Comparison of ENCODE assay signal across 8 cellular contexts in the genomic region with DNA sequence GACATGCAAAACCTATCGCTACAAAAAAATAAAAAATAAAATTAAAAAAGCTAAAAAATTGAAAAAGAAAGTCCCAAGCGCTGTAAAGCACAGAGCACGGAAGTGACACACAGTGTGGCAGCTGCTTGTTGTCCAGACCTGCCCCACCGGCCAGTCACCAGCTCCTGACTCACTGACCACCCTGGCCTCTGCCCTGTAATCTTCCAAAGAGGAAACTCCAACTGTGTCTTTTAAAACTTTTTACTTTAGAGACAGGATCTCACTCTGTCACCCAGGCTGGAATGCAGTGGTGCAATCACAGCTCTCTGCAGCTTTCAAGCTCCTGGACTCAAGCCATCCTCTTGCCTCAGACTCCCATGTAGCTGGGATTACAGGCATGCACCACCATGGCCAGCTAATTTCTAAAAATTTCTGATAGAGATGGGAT. TPM values are rescaled to one million over a fixed set of nuclear protein-coding genes. Genes with fewer than 3 reads are reported as not detected.
DNase-seq lines count a peak whose midpoint lies in the region; ATAC-seq and TF ChIP-seq lines count a peak whose summit lies in the region.

No MANE protein-coding gene starts in this region.

- H3K36me3 Mint-ChIP-seq in mesothelial cell of epicardium, result no peaks in the 10 kb centered on the region

- H3K9me3 Mint-ChIP-seq in mesothelial cell of epicardium, result no peaks in the 10 kb centered on the region

- no peak for TF ChIP-seq CTCF in mesothelial cell of epicardium (IDR thresholded peaks at IDR 0.05; ENCODE audit: unreplicated experiment)

- ATAC-seq in HG03457 (IDR thresholded peaks at IDR 0.05; ENCODE audit: unreplicated experiment) (no peak), HG03342 (IDR thresholded peaks at IDR 0.05; ENCODE audit: unreplicated experiment) (no peak)

- H3K27me3 Mint-ChIP-seq in mesothelial cell of epicardium (ENCODE audit: low read depth), result no peaks in the 10 kb centered on the region

- no peak overlapping the region for H3K4me3 Mint-ChIP-seq in mesothelial cell of epicardium

- H3K4me1 Mint-ChIP-seq in mesothelial cell of epicardium, result peaks cover 44% of the 10 kb centered on the region

- peak; percentile 51 for DNase-seq in MV-4-11 (lab: John Stamatoyannopoulos, UW)
- peak; percentile 64 for DNase-seq in epithelial cell of prostate (ENCODE audit: low read depth, low spot score)
- no peak for DNase-seq in mesothelial cell of epicardium (ENCODE audit: low spot score in 2 of 2, unreplicated experiment in 2 of 2)
- DNase-seq in NCI-H446 treated with DMSO at 0.1 percent for 48 hours (lab: John Stamatoyannopoulos, UW), result no peak
- no peak for DNase-seq in COLO668 (lab: John Stamatoyannopoulos, UW; ENCODE audit: unreplicated experiment)

- no peak overlapping the region for H3K4me3 ChIP-seq in ACC112 (ENCODE audit: low read depth, low read length)

- H3K79me2 ChIP-seq in ACC112 (ENCODE audit: control insufficient read depth, insufficient read depth, low read length, unreplicated experiment), result peaks cover 78% of the 10 kb centered on the region

- no peaks in the 10 kb centered on the region for H3K36me3 ChIP-seq in ACC112 (ENCODE audit: insufficient read depth, low read length)

- no peak overlapping the region for H2AFZ ChIP-seq in ACC112 (ENCODE audit: low read length, unreplicated experiment)

- peak overlapping the region; percentile 60 for H3K27ac Mint-ChIP-seq in mesothelial cell of epicardium

- H3K4me1 ChIP-seq in ACC112 (ENCODE audit: control insufficient read depth, insufficient read depth, low read length, unreplicated experiment), result peaks cover 58% of the 10 kb centered on the region

- H3K27ac ChIP-seq in ACC112 (ENCODE audit: low read depth, low read length), result peak overlapping the region; percentile 95
- peak overlapping the region; percentile 97 for H3K27ac ChIP-seq in epithelial cell of prostate

- H3K27me3 ChIP-seq in ACC112 (ENCODE audit: insufficient read depth, low read length), result no peaks in the 10 kb centered on the region

RNA-seq across cellular contexts. Expression of a gene that starts 23.6 kb away (rescaled TPM):
- total RNA-seq in mesothelial cell of epicardium, result 54.8 to 57.1 TPM (median 57.1 TPM) in 3 replicates

Comparison
In these comparisons a context has a peak if more than half of its experiments do, and no peak if none do; other contexts are left out.
1. DNase-seq: peak in MV-4-11 (single experiment) and epithelial cell of prostate (single experiment); none in mesothelial cell of epicardium (0 of 2), NCI-H446 treated with DMSO at 0.1 percent for 48 hours (single experiment) and COLO668 (single experiment).